In the genomic region with DNA sequence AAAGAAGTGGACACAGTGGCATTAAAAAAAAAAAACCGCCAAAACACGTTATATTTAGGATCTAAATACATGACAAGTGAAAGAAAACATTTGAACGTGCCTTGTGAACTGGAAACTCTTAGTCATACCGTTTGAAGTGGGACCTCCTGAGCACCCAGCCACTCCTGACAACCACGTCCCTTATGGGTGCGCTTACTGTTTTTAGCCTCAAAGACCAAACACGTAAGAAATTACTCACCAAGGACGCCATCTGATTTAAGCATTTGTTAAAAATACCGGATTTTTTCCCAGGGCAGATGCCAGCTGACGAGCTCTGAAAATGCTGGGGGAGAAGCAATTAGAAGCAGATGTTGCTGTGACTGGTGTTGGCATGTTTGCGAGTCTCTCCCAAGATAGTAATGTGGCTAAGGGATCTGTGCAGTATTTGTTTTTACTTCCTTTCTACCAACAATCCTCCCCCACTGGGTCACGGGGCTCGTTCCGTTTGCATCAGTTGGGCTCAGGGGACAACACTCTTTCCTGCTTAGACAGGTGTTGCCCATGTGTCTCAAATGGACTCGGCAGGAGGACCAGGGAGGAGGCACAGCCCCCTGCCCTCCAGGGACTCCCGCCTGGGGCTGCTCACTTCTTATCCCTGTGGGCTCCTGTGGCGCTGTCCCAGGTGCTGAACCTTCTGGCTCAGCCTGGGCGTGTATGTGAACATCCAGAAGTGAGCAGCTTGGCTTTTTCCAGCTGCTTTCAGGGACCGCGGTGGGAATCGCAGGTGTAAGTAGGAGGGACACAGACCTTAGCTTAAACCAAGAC, we compare ENCODE assay signal across 1 cellular context.
TF ChIP-seq lines count a peak whose summit lies in the region.

No MANE protein-coding gene starts in this region.

TF ChIP-seq in HepG2, 621 proteins besides CTCF, POLR2A, EP300 and RAD21 (continued from another document and continues in another):
- TF ChIP-seq, protein P1, sequence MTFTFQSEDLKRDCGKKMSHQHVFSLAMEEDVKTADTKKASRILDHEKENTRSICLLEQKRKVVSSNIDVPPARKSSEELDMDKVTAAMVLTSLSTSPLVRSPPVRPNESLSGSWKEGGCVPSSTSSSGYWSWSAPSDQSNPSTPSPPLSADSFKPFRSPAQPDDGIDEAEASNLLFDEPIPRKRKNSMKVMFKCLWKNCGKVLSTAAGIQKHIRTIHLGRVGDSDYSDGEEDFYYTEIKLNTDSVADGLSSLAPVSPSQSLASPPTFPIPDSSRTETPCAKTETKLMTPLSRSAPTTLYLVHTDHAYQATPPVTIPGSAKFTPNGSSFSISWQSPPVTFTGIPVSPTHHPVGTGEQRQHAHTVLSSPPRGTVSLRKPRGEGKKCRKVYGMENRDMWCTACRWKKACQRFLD (CRISPR knock-in tag; IDR thresholded peaks at IDR 0.05; ENCODE audit: borderline replicate concordance), result no peak
- TF ChIP-seq ZNF570 (CRISPR knock-in tag; IDR thresholded peaks at IDR 0.05; ENCODE audit: borderline replicate concordance) (no peak), ZNF589 (CRISPR knock-in tag; conservative IDR thresholded peaks at IDR 0.05) (no peak), SP4 (CRISPR knock-in tag; IDR thresholded peaks at IDR 0.05) (no peak), ZNF264 (CRISPR knock-in tag; IDR thresholded peaks at IDR 0.05) (no peak), NFKB2 (CRISPR knock-in tag; IDR thresholded peaks at IDR 0.05; ENCODE audit: borderline replicate concordance) (peak; percentile 90), ZMYM4 (CRISPR knock-in tag; IDR thresholded peaks at IDR 0.05) (no peak), NPAS2 (CRISPR knock-in tag; IDR thresholded peaks at IDR 0.05; ENCODE audit: borderline replicate concordance) (no peak), HDAC6 (IDR thresholded peaks at IDR 0.05; ENCODE audit: low read depth, low read length) (no peak), MIER2 (CRISPR knock-in tag; IDR thresholded peaks at IDR 0.05) (peak; percentile 98), ZNF75D (CRISPR knock-in tag; IDR thresholded peaks at IDR 0.05; ENCODE audit: borderline replicate concordance) (no peak), SOX13 (IDR thresholded peaks at IDR 0.05) (no peak), SOX13 (CRISPR knock-in tag; conservative IDR thresholded peaks at IDR 0.05 in 1 of 2, IDR thresholded peaks at IDR 0.05 in 1 of 2) (no peak), ZNF567 (CRISPR knock-in tag; IDR thresholded peaks at IDR 0.05; ENCODE audit: borderline replicate concordance) (no peak), SNRNP70 (IDR thresholded peaks at IDR 0.05; ENCODE audit: low read depth, low read length) (no peak), KDM5B (CRISPR knock-in tag; IDR thresholded peaks at IDR 0.05; ENCODE audit: borderline replicate concordance) (peak; percentile 48; the same call in 1 of the 2 replicates), ZNF615 (CRISPR knock-in tag; IDR thresholded peaks at IDR 0.05; ENCODE audit: borderline replicate concordance) (no peak), CREB1 (IDR thresholded peaks at IDR 0.05) (no peak), CREB1 (CRISPR knock-in tag; IDR thresholded peaks at IDR 0.05) (no peak), KLF13 (CRISPR knock-in tag; IDR thresholded peaks at IDR 0.05) (no peak), HNF4G (IDR thresholded peaks at IDR 0.05; ENCODE audit: borderline replicate concordance, low read depth, low read length) (no peak), HNF4G (CRISPR knock-in tag; IDR thresholded peaks at IDR 0.05; ENCODE audit: borderline replicate concordance, low read depth) (no peak), ZNF543 (CRISPR knock-in tag; IDR thresholded peaks at IDR 0.05) (no peak), ZNF337 (CRISPR knock-in tag; IDR thresholded peaks at IDR 0.05; ENCODE audit: borderline replicate concordance, low read depth) (no peak), POLR2AphosphoS2 (IDR thresholded peaks at IDR 0.05; ENCODE audit: low read depth, low read length) (no peak), ZNF530 (CRISPR knock-in tag; IDR thresholded peaks at IDR 0.05; ENCODE audit: low read depth) (no peak), PAF1 (CRISPR knock-in tag; IDR thresholded peaks at IDR 0.05) (no peak), PCBP1 (IDR thresholded peaks at IDR 0.05; ENCODE audit: borderline replicate concordance, low read depth, low read length) (no peak), ZFYVE20 (CRISPR knock-in tag; IDR thresholded peaks at IDR 0.05; ENCODE audit: borderline replicate concordance, low read depth) (no peak), ZNF562 (CRISPR knock-in tag; IDR thresholded peaks at IDR 0.05; ENCODE audit: borderline replicate concordance) (no peak)
- TF ChIP-seq, protein P2, sequence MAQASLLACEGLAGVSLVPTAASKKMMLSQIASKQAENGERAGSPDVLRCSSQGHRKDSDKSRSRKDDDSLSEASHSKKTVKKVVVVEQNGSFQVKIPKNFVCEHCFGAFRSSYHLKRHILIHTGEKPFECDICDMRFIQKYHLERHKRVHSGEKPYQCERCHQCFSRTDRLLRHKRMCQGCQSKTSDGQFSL (CRISPR knock-in tag; IDR thresholded peaks at IDR 0.05), result no peak
- TF ChIP-seq, protein P3, sequence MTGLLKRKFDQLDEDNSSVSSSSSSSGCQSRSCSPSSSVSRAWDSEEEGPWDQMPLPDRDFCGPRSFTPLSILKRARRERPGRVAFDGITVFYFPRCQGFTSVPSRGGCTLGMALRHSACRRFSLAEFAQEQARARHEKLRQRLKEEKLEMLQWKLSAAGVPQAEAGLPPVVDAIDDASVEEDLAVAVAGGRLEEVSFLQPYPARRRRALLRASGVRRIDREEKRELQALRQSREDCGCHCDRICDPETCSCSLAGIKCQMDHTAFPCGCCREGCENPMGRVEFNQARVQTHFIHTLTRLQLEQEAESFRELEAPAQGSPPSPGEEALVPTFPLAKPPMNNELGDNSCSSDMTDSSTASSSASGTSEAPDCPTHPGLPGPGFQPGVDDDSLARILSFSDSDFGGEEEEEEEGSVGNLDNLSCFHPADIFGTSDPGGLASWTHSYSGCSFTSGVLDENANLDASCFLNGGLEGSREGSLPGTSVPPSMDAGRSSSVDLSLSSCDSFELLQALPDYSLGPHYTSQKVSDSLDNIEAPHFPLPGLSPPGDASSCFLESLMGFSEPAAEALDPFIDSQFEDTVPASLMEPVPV (CRISPR knock-in tag; IDR thresholded peaks at IDR 0.05), result no peak
- TF ChIP-seq, protein P4, sequence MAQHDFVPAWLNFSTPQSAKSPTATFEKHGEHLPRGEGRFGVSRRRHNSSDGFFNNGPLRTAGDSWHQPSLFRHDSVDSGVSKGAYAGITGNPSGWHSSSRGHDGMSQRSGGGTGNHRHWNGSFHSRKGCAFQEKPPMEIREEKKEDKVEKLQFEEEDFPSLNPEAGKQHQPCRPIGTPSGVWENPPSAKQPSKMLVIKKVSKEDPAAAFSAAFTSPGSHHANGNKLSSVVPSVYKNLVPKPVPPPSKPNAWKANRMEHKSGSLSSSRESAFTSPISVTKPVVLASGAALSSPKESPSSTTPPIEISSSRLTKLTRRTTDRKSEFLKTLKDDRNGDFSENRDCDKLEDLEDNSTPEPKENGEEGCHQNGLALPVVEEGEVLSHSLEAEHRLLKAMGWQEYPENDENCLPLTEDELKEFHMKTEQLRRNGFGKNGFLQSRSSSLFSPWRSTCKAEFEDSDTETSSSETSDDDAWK (CRISPR knock-in tag; IDR thresholded peaks at IDR 0.05), result no peak
- TF ChIP-seq, protein P5, sequence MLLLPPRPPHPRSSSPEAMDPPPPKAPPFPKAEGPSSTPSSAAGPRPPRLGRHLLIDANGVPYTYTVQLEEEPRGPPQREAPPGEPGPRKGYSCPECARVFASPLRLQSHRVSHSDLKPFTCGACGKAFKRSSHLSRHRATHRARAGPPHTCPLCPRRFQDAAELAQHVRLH (CRISPR knock-in tag; IDR thresholded peaks at IDR 0.05; ENCODE audit: borderline replicate concordance, low read depth), result peak; percentile 30; the same call in 1 of the 2 replicates
- TF ChIP-seq, protein P6, sequence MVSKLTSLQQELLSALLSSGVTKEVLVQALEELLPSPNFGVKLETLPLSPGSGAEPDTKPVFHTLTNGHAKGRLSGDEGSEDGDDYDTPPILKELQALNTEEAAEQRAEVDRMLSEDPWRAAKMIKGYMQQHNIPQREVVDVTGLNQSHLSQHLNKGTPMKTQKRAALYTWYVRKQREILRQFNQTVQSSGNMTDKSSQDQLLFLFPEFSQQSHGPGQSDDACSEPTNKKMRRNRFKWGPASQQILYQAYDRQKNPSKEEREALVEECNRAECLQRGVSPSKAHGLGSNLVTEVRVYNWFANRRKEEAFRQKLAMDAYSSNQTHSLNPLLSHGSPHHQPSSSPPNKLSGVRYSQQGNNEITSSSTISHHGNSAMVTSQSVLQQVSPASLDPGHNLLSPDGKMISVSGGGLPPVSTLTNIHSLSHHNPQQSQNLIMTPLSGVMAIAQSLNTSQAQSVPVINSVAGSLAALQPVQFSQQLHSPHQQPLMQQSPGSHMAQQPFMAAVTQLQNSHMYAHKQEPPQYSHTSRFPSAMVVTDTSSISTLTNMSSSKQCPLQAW (CRISPR knock-in tag; IDR thresholded peaks at IDR 0.05), result no peak
- TF ChIP-seq, protein P7, sequence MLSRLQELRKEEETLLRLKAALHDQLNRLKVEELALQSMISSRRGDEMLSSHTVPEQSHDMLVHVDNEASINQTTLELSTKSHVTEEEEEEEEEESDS (CRISPR knock-in tag; IDR thresholded peaks at IDR 0.05; ENCODE audit: borderline replicate concordance), result no peak
- TF ChIP-seq, protein P8, sequence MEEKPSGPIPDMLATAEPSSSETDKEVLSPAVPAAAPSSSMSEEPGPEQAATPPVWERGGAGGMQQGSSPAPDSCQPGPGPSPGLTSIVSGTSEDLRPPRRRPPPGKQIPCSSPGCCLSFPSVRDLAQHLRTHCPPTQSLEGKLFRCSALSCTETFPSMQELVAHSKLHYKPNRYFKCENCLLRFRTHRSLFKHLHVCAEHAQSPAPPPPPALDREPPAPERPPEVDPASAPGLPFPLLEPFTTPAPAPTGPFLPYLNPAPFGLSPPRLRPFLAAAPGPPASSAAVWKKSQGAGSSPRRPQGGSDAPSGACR (CRISPR knock-in tag; IDR thresholded peaks at IDR 0.05), result no peak
- TF ChIP-seq, protein P9, sequence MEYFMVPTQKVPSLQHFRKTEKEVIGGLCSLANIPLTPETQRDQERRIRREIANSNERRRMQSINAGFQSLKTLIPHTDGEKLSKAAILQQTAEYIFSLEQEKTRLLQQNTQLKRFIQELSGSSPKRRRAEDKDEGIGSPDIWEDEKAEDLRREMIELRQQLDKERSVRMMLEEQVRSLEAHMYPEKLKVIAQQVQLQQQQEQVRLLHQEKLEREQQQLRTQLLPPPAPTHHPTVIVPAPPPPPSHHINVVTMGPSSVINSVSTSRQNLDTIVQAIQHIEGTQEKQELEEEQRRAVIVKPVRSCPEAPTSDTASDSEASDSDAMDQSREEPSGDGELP (IDR thresholded peaks at IDR 0.05; ENCODE audit: borderline replicate concordance, low read depth), result no peak
- TF ChIP-seq, protein P10, sequence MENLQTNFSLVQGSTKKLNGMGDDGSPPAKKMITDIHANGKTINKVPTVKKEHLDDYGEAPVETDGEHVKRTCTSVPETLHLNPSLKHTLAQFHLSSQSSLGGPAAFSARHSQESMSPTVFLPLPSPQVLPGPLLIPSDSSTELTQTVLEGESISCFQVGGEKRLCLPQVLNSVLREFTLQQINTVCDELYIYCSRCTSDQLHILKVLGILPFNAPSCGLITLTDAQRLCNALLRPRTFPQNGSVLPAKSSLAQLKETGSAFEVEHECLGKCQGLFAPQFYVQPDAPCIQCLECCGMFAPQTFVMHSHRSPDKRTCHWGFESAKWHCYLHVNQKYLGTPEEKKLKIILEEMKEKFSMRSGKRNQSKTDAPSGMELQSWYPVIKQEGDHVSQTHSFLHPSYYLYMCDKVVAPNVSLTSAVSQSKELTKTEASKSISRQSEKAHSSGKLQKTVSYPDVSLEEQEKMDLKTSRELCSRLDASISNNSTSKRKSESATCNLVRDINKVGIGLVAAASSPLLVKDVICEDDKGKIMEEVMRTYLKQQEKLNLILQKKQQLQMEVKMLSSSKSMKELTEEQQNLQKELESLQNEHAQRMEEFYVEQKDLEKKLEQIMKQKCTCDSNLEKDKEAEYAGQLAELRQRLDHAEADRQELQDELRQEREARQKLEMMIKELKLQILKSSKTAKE (CRISPR knock-in tag; IDR thresholded peaks at IDR 0.05; ENCODE audit: borderline replicate concordance), result no peak
- TF ChIP-seq, protein P11, sequence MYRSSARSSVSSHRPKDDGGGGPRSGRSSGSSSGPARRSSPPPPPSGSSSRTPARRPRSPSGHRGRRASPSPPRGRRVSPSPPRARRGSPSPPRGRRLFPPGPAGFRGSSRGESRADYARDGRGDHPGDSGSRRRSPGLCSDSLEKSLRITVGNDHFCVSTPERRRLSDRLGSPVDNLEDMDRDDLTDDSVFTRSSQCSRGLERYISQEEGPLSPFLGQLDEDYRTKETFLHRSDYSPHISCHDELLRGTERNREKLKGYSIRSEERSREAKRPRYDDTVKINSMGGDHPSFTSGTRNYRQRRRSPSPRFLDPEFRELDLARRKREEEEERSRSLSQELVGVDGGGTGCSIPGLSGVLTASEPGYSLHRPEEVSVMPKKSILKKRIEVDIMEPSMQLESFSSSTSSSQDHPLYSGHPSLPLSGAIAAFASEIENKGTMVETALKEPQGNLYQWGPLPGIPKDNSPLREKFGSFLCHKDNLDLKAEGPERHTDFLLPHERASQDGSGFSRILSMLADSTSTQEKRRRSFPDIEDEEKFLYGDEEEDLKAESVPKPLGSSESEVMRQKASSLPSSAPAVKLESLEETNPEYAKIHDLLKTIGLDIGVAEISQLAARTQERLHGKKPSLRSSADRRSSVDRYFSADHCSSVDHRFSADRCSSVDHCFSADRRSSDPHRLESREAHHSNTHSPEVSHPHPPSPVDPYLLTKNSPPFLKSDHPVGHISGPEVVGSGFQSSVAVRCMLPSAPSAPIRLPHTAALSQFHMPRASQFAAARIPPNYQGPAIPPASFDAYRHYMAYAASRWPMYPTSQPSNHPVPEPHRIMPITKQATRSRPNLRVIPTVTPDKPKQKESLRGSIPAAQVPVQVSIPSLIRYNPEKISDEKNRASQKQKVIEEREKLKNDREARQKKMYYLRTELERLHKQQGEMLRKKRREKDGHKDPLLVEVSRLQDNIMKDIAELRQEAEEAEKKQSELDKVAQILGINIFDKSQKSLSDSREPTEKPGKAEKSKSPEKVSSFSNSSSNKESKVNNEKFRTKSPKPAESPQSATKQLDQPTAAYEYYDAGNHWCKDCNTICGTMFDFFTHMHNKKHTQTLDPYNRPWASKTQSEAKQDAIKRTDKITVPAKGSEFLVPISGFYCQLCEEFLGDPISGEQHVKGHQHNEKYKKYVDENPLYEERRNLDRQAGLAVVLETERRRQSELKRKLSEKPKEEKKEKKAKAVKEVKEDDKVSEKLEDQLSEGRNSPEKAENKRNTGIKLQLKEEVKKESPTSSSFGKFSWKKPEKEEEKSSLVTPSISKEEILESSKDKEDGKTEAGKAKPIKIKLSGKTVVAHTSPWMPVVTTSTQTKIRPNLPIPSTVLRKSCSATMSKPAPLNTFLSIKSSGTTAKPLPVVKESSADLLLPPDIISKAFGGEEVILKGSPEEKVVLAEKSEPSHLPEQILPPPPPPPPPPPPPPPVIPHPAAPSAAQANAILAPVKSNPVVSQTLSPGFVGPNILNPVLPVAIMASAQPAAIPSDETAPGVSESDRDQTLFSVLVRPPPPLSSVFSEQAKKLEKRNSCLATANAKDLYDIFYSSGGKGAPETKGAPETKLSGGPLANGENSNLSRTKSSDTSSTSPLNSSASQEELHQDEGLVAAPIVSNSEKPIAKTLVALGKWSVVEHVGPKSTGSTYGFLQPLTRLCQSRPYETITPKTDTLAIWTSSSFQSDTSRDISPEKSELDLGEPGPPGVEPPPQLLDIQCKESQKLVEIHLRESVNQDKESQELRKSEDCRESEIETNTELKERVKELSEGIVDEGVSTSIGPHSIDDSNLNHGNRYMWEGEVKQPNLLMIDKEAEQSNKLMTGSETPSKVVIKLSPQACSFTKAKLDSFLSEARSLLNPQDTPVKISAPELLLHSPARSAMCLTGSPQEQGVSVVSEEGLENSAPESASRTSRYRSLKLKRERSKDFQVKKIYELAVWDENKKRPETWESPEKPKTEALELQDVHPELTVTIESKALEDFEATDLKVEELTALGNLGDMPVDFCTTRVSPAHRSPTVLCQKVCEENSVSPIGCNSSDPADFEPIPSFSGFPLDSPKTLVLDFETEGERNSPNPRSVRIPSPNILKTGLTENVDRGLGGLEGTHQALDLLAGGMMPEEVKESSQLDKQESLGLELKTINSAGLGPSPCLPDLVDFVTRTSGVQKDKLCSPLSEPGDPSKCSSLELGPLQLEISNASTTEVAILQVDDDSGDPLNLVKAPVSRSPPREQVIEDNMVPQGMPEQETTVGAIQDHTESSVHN (CRISPR knock-in tag; IDR thresholded peaks at IDR 0.05), result no peak
